In the genomic region with DNA sequence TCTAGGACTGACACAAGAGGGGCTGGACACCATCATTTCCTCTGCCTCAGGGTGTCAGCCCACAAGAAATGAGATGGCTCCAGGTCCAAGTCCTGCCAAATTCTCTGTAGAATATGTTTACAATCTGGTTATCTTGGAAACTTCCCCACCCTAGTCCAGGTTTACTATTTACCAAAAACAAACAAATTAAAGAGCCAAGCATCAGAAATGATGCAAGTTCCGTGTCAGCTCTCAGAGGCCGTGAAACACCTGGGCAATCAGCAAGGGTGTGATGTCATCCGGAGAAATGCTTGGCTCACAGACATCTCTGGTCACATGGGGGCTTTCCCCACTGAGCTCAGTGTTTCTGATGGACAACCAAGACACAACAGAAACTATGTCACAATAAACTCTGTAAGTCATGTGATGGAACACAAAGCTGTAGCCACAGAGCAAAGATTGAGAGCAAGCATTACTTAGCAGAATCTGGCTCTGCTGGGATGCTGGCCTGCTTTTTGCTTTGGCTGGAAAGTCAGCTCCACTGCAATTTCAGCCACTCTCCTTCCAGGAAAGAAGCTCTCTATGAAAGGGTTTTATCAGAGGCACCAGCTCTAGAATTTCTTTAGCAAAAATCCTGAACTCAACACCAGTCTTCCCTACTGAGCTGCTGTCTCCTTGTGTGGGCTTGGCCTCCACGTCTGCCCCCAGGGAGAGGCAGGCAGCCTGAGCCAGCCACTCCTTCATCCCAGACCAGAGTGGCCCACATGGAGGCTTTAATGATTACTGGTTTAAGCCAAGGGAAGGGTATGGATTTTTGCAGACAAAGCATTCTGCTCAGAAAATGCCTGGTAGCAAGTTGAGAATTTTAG, we compare ENCODE assay signal across 8 cellular contexts. TPM values are rescaled to one million over a fixed set of nuclear protein-coding genes. Genes with fewer than 3 reads are reported as not detected.
DNase-seq lines count a peak whose midpoint lies in the region; ATAC-seq, FAIRE-seq and TF ChIP-seq lines count a peak whose summit lies in the region.

No MANE protein-coding gene starts in this region.

- H3K4me2 ChIP-seq in smooth muscle cell = no peak overlapping the region

- H4K20me1 ChIP-seq in smooth muscle cell (ENCODE audit: low read depth) = no peaks in the 10 kb centered on the region

- no peaks in the 10 kb centered on the region for H3K27me3 Mint-ChIP-seq in activated CD4-positive, alpha-beta memory T cell treated with anti-CD3 and anti-CD28 coated beads for 36 hours

- H2AFZ ChIP-seq in smooth muscle cell (ENCODE audit: low read depth) = no peak overlapping the region

- H3K27ac Mint-ChIP-seq in activated CD4-positive, alpha-beta memory T cell treated with anti-CD3 and anti-CD28 coated beads for 36 hours = peak overlapping the region; percentile 36

- H3K27ac ChIP-seq in heart right ventricle (peak overlapping the region in 1 of 10 donors; percentile 77), smooth muscle cell (ENCODE audit: low read depth) (peak overlapping the region; percentile 88)

- H3F3A ChIP-seq in smooth muscle cell (ENCODE audit: low read depth) = peaks cover 12% of the 10 kb centered on the region

- POLR2A ChIA-PET in activated CD4-positive, alpha-beta memory T cell treated with anti-CD3 and anti-CD28 coated beads for 36 hours (lab: Charles Lee) = interaction anchor here (0.9 to 1.1 kb wide), 3 partner anchors 9 to 190 kb away, joined by 3 to 4 read pairs (median 3); partner anchors contain the start of gene ATF3

- H3K4me3 ChIP-seq in heart right ventricle = no peak overlapping the region
- H3K4me3 ChIP-seq in smooth muscle cell = no peak overlapping the region

- H3K36me3 Mint-ChIP-seq in activated CD4-positive, alpha-beta memory T cell treated with anti-CD3 and anti-CD28 coated beads for 36 hours = no peaks in the 10 kb centered on the region

- peak; percentile 76 for ATAC-seq in GM19372 (IDR thresholded peaks at IDR 0.05; ENCODE audit: low read depth, unreplicated experiment)
- peak; percentile 54 for ATAC-seq in HG03457 (IDR thresholded peaks at IDR 0.05; ENCODE audit: unreplicated experiment)
- peak; percentile 44 to 80 (median 58) for ATAC-seq in heart right ventricle

- H3K4me1 ChIP-seq in heart right ventricle (peaks cover 0 to 45% (median 13%) of the 10 kb centered on the region in 9 donors), smooth muscle cell (ENCODE audit: low read depth) (peaks cover 7% of the 10 kb centered on the region)

- 51 to 56% methylated on average over 4 of the region's 4 CpGs for WGBS in heart right ventricle, 2 donors
- 40% methylated on average over 4 of the region's 4 CpGs for WGBS in smooth muscle cell (ENCODE audit: low lambda C conversion rate)

- H3K9ac ChIP-seq in smooth muscle cell (ENCODE audit: low read depth) = peak overlapping the region; percentile 74

- CTCF ChIA-PET in activated CD4-positive, alpha-beta memory T cell treated with anti-CD3 and anti-CD28 coated beads for 36 hours (lab: Charles Lee) = interaction anchor here (1.0 to 5.0 kb wide), 5 partner anchors 11 to 176 kb away, joined by 4 to 28 read pairs (median 8); no protein-coding TSS in a partner anchor

- intact Hi-C loops in activated CD4-positive, alpha-beta memory T cell treated with anti-CD3 and anti-CD28 coated beads for 36 hours (cut with micrococcal nuclease) = no loop called here
- intact Hi-C loops in heart right ventricle (cut with DNase I) = loop anchor here in 4 of 10 donors (10.0 kb wide), 3 partner anchors 66 to 136 kb away; a partner anchor contains a TSS

- TF ChIP-seq POLR2A in H54 (IDR thresholded peaks at IDR 0.05; ENCODE audit: low read depth, low read length) = no peak

- H3K36me3 ChIP-seq in heart right ventricle = no peaks in the 10 kb centered on the region
- H3K36me3 ChIP-seq in smooth muscle cell (ENCODE audit: low read depth) = no peaks in the 10 kb centered on the region

- no peak for TF ChIP-seq CTCF in heart right ventricle (IDR thresholded peaks at IDR 0.05)
- no peak for TF ChIP-seq CTCF in smooth muscle cell (IDR thresholded peaks at IDR 0.05; ENCODE audit: borderline replicate concordance, insufficient read depth, poor library complexity, severe bottlenecking)

- no peaks in the 10 kb centered on the region for H3K79me2 ChIP-seq in smooth muscle cell (ENCODE audit: low read depth)

- no peaks in the 10 kb centered on the region for H3K9me3 Mint-ChIP-seq in activated CD4-positive, alpha-beta memory T cell treated with anti-CD3 and anti-CD28 coated beads for 36 hours

- H3K9me3 ChIP-seq in heart right ventricle (no peaks in the 10 kb centered on the region), smooth muscle cell (replicated peaks; ENCODE audit: low read depth) (no peaks in the 10 kb centered on the region)

- no peak for FAIRE-seq in H54 (lab: Jason Lieb, UNC)

- peaks cover 7% of the 10 kb centered on the region for H3K4me1 Mint-ChIP-seq in activated CD4-positive, alpha-beta memory T cell treated with anti-CD3 and anti-CD28 coated beads for 36 hours (ENCODE audit: low read depth)

- H3K4me3 Mint-ChIP-seq in activated CD4-positive, alpha-beta memory T cell treated with anti-CD3 and anti-CD28 coated beads for 36 hours = no peak overlapping the region

- H3K27me3 ChIP-seq in heart right ventricle (no peaks in the 10 kb centered on the region), smooth muscle cell (ENCODE audit: low read depth) (no peaks in the 10 kb centered on the region)

- DNase-seq in DMS53 treated with DMSO at 0.1 percent for 48 hours (lab: John Stamatoyannopoulos, UW; ENCODE audit: unreplicated experiment) (peak; percentile 99), heart right ventricle (peak in 1 of 2 donors; percentile 46), smooth muscle cell (lab: John Stamatoyannopoulos, UW; ENCODE audit: unreplicated experiment) (no peak), H54 (ENCODE audit: insufficient read length, low spot score) (no peak)
- DNase-seq in activated CD4-positive, alpha-beta memory T cell treated with anti-CD3 and anti-CD28 coated beads for 36 hours = peak; percentile 69
- no peak for DNase-seq in activated CD4-positive, alpha-beta T cell treated with anti-CD3 and anti-CD28 coated beads, Interleukin-2, amount 50 U/mL, for 4 hours

RNA-seq across cellular contexts. Expression of gene NENF, which starts 55.9 kb away (rescaled TPM):
- 10 to 100 TPM; 38.4 to 42.7 TPM for total RNA-seq in activated CD4-positive, alpha-beta memory T cell treated with anti-CD3 and anti-CD28 coated beads for 36 hours
- total RNA-seq in heart right ventricle (100 to 1,000 TPM in 6 of 10 donors, 10 to 100 TPM in 4; 91.8 to 163 (median 112) TPM), smooth muscle cell (53.8 and 53.9 TPM in 2 replicates)
- polyA plus RNA-seq in heart right ventricle (100 to 1,000 TPM; 117 to 241 TPM), smooth muscle cell (90.7 and 103 TPM in 2 replicates)

Comparison
In these comparisons a context has a peak if more than half of its experiments do, and no peak if none do; other contexts are left out.
1. DNase-seq: peak in DMS53 treated with DMSO at 0.1 percent for 48 hours (single experiment) and activated CD4-positive, alpha-beta memory T cell treated with anti-CD3 and anti-CD28 coated beads for 36 hours (single experiment); none in smooth muscle cell (single experiment), H54 (single experiment) and activated CD4-positive, alpha-beta T cell treated with anti-CD3 and anti-CD28 coated beads, Interleukin-2, amount 50 U/mL, for 4 hours (0 of 2).
2. Peak in every context shown above with its lines, with median percentiles within 50 percentile points of each other: ATAC-seq.